13 cellular contexts compared by ENCODE assay signal in the genomic region with DNA sequence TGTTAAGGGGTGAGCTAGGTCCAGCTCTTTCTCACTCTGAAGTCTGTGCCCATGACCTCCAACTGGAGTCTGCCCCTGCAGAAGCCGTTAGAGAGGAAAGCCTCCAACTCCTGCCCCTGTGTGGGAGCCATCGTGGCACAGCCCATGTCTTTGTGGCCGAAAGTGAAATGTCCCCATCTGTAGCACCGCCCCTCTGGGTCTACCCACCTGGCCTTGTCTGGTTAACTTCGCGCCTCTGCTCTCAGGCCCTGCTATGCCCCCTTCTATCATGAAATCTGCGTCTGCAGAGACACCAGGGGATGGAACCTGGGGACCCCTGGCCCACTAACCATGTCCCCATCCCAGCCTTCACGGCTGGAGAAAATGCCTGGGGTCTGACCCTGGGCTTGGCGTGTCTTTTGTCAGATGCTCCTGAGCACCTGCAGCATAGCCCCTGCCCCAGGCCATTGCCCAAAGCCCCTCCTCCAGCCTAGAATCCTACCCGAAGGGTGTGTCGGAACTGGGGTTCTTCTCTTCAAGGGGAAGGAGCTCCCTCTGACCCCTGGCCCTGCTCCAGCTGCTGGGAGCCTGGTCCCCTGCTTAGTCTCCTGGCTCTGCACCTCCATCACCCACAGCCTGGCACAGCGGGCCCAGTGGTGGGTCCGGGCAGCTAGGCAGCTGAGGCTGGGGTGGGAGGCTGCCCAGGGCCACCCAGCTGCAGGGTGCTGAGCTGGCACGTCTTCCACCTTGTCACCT.
"Had no signal": no experiment of that assay in that cellular context is flagged by ENCODE, and none has a peak within 500 bp of the region (broad histone marks: within the 10 kb centered on the region; RNA-seq: fewer than 3 reads in every experiment).

No MANE protein-coding gene starts in this region.

- H3K9me3 Mint-ChIP-seq: activated naive CD4-positive, alpha-beta T cell treated with anti-CD3 and anti-CD28 coated beads for 36 hours; natural killer cell had no signal

- ATAC-seq: heart left ventricle, left lung, natural killer cell, right cardiac atrium had no signal

- H3K27ac Mint-ChIP-seq: activated naive CD4-positive, alpha-beta T cell treated with anti-CD3 and anti-CD28 coated beads for 36 hours; natural killer cell; progenitor cell of endocrine pancreas had no signal

- DNase-seq: activated naive CD4-positive, alpha-beta T cell treated with anti-CD3 and anti-CD28 coated beads for 36 hours; effector CD4-positive, alpha-beta T cell; natural killer cell; nucleus accumbens; small intestine; T-helper 9 cell; tibial artery had no signal

- H3K4me1 Mint-ChIP-seq: natural killer cell had no signal

- H3K36me3 Mint-ChIP-seq: natural killer cell had no signal

- FAIRE-seq: endothelial cell of umbilical vein, frontal cortex, small intestine had no signal

- H3K27me3 Mint-ChIP-seq: progenitor cell of endocrine pancreas had no signal

- H3K4me3 Mint-ChIP-seq: activated naive CD4-positive, alpha-beta T cell treated with anti-CD3 and anti-CD28 coated beads for 36 hours; natural killer cell had no signal
